7 cellular contexts compared by ENCODE assay signal in genomic region chr1:24190970-24191570, GRCh38.
DNase-seq lines count a peak whose midpoint lies in the region; ATAC-seq and TF ChIP-seq lines count a peak whose summit lies in the region.

No MANE protein-coding gene starts in this region.

- peak; percentile 46 for ATAC-seq in GM18909 (IDR thresholded peaks at IDR 0.05; ENCODE audit: poor library complexity, unreplicated experiment)
- peak; percentile 49 for ATAC-seq in HG02678 (IDR thresholded peaks at IDR 0.05; ENCODE audit: unreplicated experiment)

- no peak for TF ChIP-seq POLR2A in NB4 (IDR thresholded peaks at IDR 0.05; ENCODE audit: extremely low read depth, insufficient read length)

- no peak overlapping the region for H3K9ac ChIP-seq in mucosa of rectum (ENCODE audit: low read depth in 1 of 2, low read length in 2 of 2)

- no peak overlapping the region for H3K4me3 ChIP-seq in NB4 (ENCODE audit: low read depth, low read length)
- H3K4me3 ChIP-seq in mucosa of rectum (ENCODE audit: low read length in 2 of 2) = no peak overlapping the region

- peak overlapping the region; percentile 23 to 70 for H3K27ac ChIP-seq in mucosa of rectum (ENCODE audit: low read depth in 2 of 2, low read length in 2 of 2)

- H3K27me3 ChIP-seq in mucosa of rectum (ENCODE audit: control insufficient read depth in 2 of 2, insufficient read depth in 2 of 2, low read length in 2 of 2) = no peaks in the 10 kb centered on the region

- peaks cover 13 to 24% of the 10 kb centered on the region in 2 donors for H3K4me1 ChIP-seq in mucosa of rectum (ENCODE audit: control insufficient read depth in 2 of 2, insufficient read depth in 2 of 2, low read length in 2 of 2)

- TF ChIP-seq CTCF in NB4 (IDR thresholded peaks at IDR 0.05; ENCODE audit: low read depth, low read length) = no peak

- peak; percentile 78 for DNase-seq in NB4 (ENCODE audit: low read depth)
- DNase-seq in medulla oblongata (ENCODE audit: extremely low spot score) = no peak
- no peak for DNase-seq in DMS79 (lab: John Stamatoyannopoulos, UW)
- DNase-seq in NCI-H1105 (lab: John Stamatoyannopoulos, UW) = no peak

- no peaks in the 10 kb centered on the region for H3K36me3 ChIP-seq in mucosa of rectum (ENCODE audit: control insufficient read depth in 2 of 2, insufficient read depth in 2 of 2, low read length in 2 of 2)

- H3K9me3 ChIP-seq in mucosa of rectum (ENCODE audit: control insufficient read depth in 2 of 2, low read length in 2 of 2) = no peaks in the 10 kb centered on the region
